Comparison of ENCODE assay signal across 33 cellular contexts in the genomic region with DNA sequence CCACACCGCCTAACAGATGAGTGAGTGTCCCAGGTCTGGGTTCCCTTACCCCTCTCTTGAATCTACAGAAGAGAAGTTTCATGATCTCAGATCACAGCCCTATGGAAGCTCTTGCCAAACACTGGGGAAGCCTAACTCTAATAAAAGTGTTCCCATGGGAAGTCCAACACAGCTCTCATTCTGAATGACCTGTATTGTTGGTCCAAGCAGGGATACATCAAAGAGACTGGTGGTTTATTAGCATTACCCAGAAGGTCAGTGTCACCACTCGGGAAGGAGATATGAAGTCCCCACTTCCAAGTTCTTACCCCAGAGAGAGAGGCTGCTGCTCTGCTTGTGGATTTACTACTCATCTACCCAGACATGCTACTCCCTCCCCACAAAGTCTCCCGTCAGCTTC.
"Had no signal": no experiment of that assay in that cellular context is flagged by ENCODE, and none has a peak within 500 bp of the region (broad histone marks: within the 10 kb centered on the region; RNA-seq: fewer than 3 reads in every experiment).

No MANE protein-coding gene starts in this region.

- H3K27me3 ChIP-seq: ascending aorta had no signal

- ATAC-seq: activated CD8-positive, alpha-beta T cell treated with anti-CD3 and anti-CD28 coated beads for 36 hours; activated naive CD8-positive, alpha-beta T cell treated with anti-CD3 and anti-CD28 coated beads, Interleukin-2, amount 50 U/mL, for 24 hours; activated T-cell treated with anti-CD3 and anti-CD28 coated beads, Interleukin-2, amount 50 U/mL, for 4 hours; activated T-cell treated with anti-CD3 and anti-CD28 coated beads, Interleukin-2, amount 50 U/mL, for 72 hours had no signal

- H3K9me3 ChIP-seq: ascending aorta had no signal

- H3K4me3 Mint-ChIP-seq: activated B cell treated with CpG ODN at 0.5 μM for 24 hours; activated CD4-positive, alpha-beta memory T cell treated with anti-CD3 and anti-CD28 coated beads for 36 hours; activated CD4-positive, alpha-beta T cell treated with anti-CD3 and anti-CD28 coated beads, Interleukin-2, amount 10 ng/mL, durations not matched to agents 24 days and 14 days; activated CD8-positive, alpha-beta T cell treated with anti-CD3 and anti-CD28 coated beads for 36 hours; activated naive CD4-positive, alpha-beta T cell treated with anti-CD3 and anti-CD28 coated beads, Interleukin-2, amount 10 ng/mL, durations not matched to agents 7 days and 5 days; activated naive CD4-positive, alpha-beta T cell treated with anti-CD3 and anti-CD28 coated beads, Interleukin-2, amount 50 U/mL, for 24 hours; activated naive CD8-positive, alpha-beta T cell; activated naive CD8-positive, alpha-beta T cell treated with anti-CD3 and anti-CD28 coated beads, Interleukin-2, amount 10 ng/mL, durations not matched to agents 7 days and 5 days; activated naive CD8-positive, alpha-beta T cell treated with anti-CD3 and anti-CD28 coated beads, Interleukin-2, amount 50 U/mL, for 24 hours; activated T-cell treated with anti-CD3 and anti-CD28 coated beads, Interleukin-2, amount 50 U/mL, for 4 hours; activated T-cell treated with anti-CD3 and anti-CD28 coated beads, Interleukin-2, amount 50 U/mL, for 72 hours; brain; T-helper 1 cell treated with Interleukin-12 subunit alpha and Interleukin-12 subunit beta and Interleukin-4 antibody, amounts not matched to agents 30 μg/mL and 1 μg/mL, for 36 hours; T-helper 2 cell treated with Interferon-gamma antibody and Interleukin-4, amounts not matched to agents 5 μg/mL and 100 μg/mL, for 36 hours had no signal

- H3K4me3 ChIP-seq: ascending aorta had no signal

- H3K27ac ChIP-seq: ascending aorta, VCaP had no signal

- DNase-seq: activated B cell treated with CpG ODN at 0.5 μM for 24 hours; activated CD4-positive, alpha-beta memory T cell treated with anti-CD3 and anti-CD28 coated beads for 36 hours; activated CD4-positive, alpha-beta T cell treated with anti-CD3 and anti-CD28 coated beads for 4 hours; activated CD4-positive, alpha-beta T cell treated with anti-CD3 and anti-CD28 coated beads, Interleukin-2, amount 10 ng/mL, durations not matched to agents 24 days and 14 days; activated CD4-positive, alpha-beta T cell treated with anti-CD3 and anti-CD28 coated beads, Interleukin-2, amount 50 U/mL, for 1 hour; activated CD4-positive, alpha-beta T cell treated with anti-CD3 and anti-CD28 coated beads, Interleukin-2, amount 50 U/mL, for 4 hours; activated CD4-positive, CD25-positive, alpha-beta regulatory T cell treated with anti-CD3 and anti-CD28 coated beads, Interleukin-2, amount 50 U/mL, for 72 hours; activated CD8-positive, alpha-beta memory T cell treated with anti-CD3 and anti-CD28 coated beads, Interleukin-2, amount 50 U/mL, for 4 hours; activated CD8-positive, alpha-beta T cell treated with anti-CD3 and anti-CD28 coated beads for 36 hours; activated effector memory CD4-positive, alpha-beta T cell treated with Interleukin-2 at 50 U/mL for 16 hours; activated gamma-delta T cell; activated naive CD4-positive, alpha-beta T cell treated with anti-CD3 and anti-CD28 coated beads, Interleukin-2, amount 10 ng/mL, durations not matched to agents 7 days and 5 days; activated naive CD4-positive, alpha-beta T cell treated with Interleukin-2 at 50 U/mL for 16 hours; activated naive CD8-positive, alpha-beta T cell treated with anti-CD3 and anti-CD28 coated beads, Interleukin-2, amount 10 ng/mL, durations not matched to agents 7 days and 5 days; activated naive CD8-positive, alpha-beta T cell treated with anti-CD3 and anti-CD28 coated beads, Interleukin-2, amount 50 U/mL, for 24 hours; activated T-cell treated with anti-CD3 and anti-CD28 coated beads for 4 hours; activated T-cell treated with anti-CD3 and anti-CD28 coated beads, Interleukin-2, amount 50 U/mL, for 1 hour; activated T-cell treated with anti-CD3 and anti-CD28 coated beads, Interleukin-2, amount 50 U/mL, for 4 hours; activated T-cell treated with anti-CD3 and anti-CD28 coated beads, Interleukin-2, amount 50 U/mL, for 72 hours; amygdala; anterior cingulate cortex; central memory CD4-positive, alpha-beta T cell; T-helper 2 cell; T-helper 9 cell had no signal

- H3K27me3 Mint-ChIP-seq: activated B cell treated with CpG ODN at 0.5 μM for 24 hours; activated CD4-positive, alpha-beta memory T cell treated with anti-CD3 and anti-CD28 coated beads for 36 hours; activated naive CD4-positive, alpha-beta T cell treated with anti-CD3 and anti-CD28 coated beads, Interleukin-2, amount 50 U/mL, for 24 hours; activated naive CD8-positive, alpha-beta T cell; activated naive CD8-positive, alpha-beta T cell treated with anti-CD3 and anti-CD28 coated beads, Interleukin-2, amount 50 U/mL, for 24 hours had no signal

- H3K36me3 Mint-ChIP-seq: activated CD4-positive, alpha-beta memory T cell treated with anti-CD3 and anti-CD28 coated beads for 36 hours; activated naive CD4-positive, alpha-beta T cell treated with anti-CD3 and anti-CD28 coated beads, Interleukin-2, amount 10 ng/mL, durations not matched to agents 7 days and 5 days; activated naive CD4-positive, alpha-beta T cell treated with anti-CD3 and anti-CD28 coated beads, Interleukin-2, amount 50 U/mL, for 24 hours; activated naive CD8-positive, alpha-beta T cell; activated naive CD8-positive, alpha-beta T cell treated with anti-CD3 and anti-CD28 coated beads, Interleukin-2, amount 10 ng/mL, durations not matched to agents 7 days and 5 days; brain had no signal

- H3K4me1 Mint-ChIP-seq: activated B cell treated with CpG ODN at 0.5 μM for 24 hours; activated CD4-positive, alpha-beta T cell treated with anti-CD3 and anti-CD28 coated beads, Interleukin-2, amount 10 ng/mL, durations not matched to agents 24 days and 14 days; activated naive CD4-positive, alpha-beta T cell treated with anti-CD3 and anti-CD28 coated beads, Interleukin-2, amount 10 ng/mL, durations not matched to agents 7 days and 5 days; activated naive CD4-positive, alpha-beta T cell treated with anti-CD3 and anti-CD28 coated beads, Interleukin-2, amount 50 U/mL, for 24 hours; activated naive CD8-positive, alpha-beta T cell treated with anti-CD3 and anti-CD28 coated beads, Interleukin-2, amount 50 U/mL, for 24 hours; brain had no signal

- FAIRE-seq: TTC549 had no signal

- H3K4me1 ChIP-seq: ascending aorta had no signal

- H3K9me3 Mint-ChIP-seq: activated CD4-positive, alpha-beta memory T cell treated with anti-CD3 and anti-CD28 coated beads for 36 hours; activated CD4-positive, alpha-beta T cell treated with anti-CD3 and anti-CD28 coated beads, Interleukin-2, amount 10 ng/mL, durations not matched to agents 24 days and 14 days; activated naive CD4-positive, alpha-beta T cell treated with anti-CD3 and anti-CD28 coated beads, Interleukin-2, amount 10 ng/mL, durations not matched to agents 7 days and 5 days; activated naive CD4-positive, alpha-beta T cell treated with anti-CD3 and anti-CD28 coated beads, Interleukin-2, amount 50 U/mL, for 24 hours; activated naive CD8-positive, alpha-beta T cell treated with anti-CD3 and anti-CD28 coated beads, Interleukin-2, amount 10 ng/mL, durations not matched to agents 7 days and 5 days; activated naive CD8-positive, alpha-beta T cell treated with anti-CD3 and anti-CD28 coated beads, Interleukin-2, amount 50 U/mL, for 24 hours; activated T-cell treated with anti-CD3 and anti-CD28 coated beads, Interleukin-2, amount 50 U/mL, for 4 hours; activated T-cell treated with anti-CD3 and anti-CD28 coated beads, Interleukin-2, amount 50 U/mL, for 72 hours; activated T-helper 2 cell treated with anti-CD3 and anti-CD28 coated beads, Interferon-gamma antibody, Interleukin-2, Interleukin-4, amounts not matched to agents 10 μg/mL and 5 μg/mL and 100 μg/mL, durations not matched to agents 14 hours and 24 hours and 36 hours; T-helper 1 cell treated with Interleukin-12 subunit alpha and Interleukin-12 subunit beta and Interleukin-4 antibody, amounts not matched to agents 30 μg/mL and 1 μg/mL, for 36 hours; T-helper 2 cell treated with Interferon-gamma antibody and Interleukin-4, amounts not matched to agents 5 μg/mL and 100 μg/mL, for 36 hours had no signal

- H3K27ac Mint-ChIP-seq: activated B cell treated with CpG ODN at 0.5 μM for 24 hours; activated CD4-positive, alpha-beta memory T cell treated with anti-CD3 and anti-CD28 coated beads for 36 hours; activated CD4-positive, alpha-beta T cell treated with anti-CD3 and anti-CD28 coated beads, Interleukin-2, amount 10 ng/mL, durations not matched to agents 24 days and 14 days; activated CD8-positive, alpha-beta T cell treated with anti-CD3 and anti-CD28 coated beads for 36 hours; activated naive CD4-positive, alpha-beta T cell treated with anti-CD3 and anti-CD28 coated beads, Interleukin-2, amount 10 ng/mL, durations not matched to agents 7 days and 5 days; activated naive CD4-positive, alpha-beta T cell treated with anti-CD3 and anti-CD28 coated beads, Interleukin-2, amount 50 U/mL, for 24 hours; activated naive CD8-positive, alpha-beta T cell; activated naive CD8-positive, alpha-beta T cell treated with anti-CD3 and anti-CD28 coated beads, Interleukin-2, amount 10 ng/mL, durations not matched to agents 7 days and 5 days; activated naive CD8-positive, alpha-beta T cell treated with anti-CD3 and anti-CD28 coated beads, Interleukin-2, amount 50 U/mL, for 24 hours; activated T-cell treated with anti-CD3 and anti-CD28 coated beads, Interleukin-2, amount 50 U/mL, for 72 hours; activated T-helper 2 cell treated with anti-CD3 and anti-CD28 coated beads, Interferon-gamma antibody, Interleukin-2, Interleukin-4, amounts not matched to agents 10 μg/mL and 5 μg/mL and 100 μg/mL, durations not matched to agents 14 hours and 24 hours and 36 hours; brain; T-helper 1 cell treated with Interleukin-12 subunit alpha and Interleukin-12 subunit beta and Interleukin-4 antibody, amounts not matched to agents 30 μg/mL and 1 μg/mL, for 36 hours; T-helper 2 cell treated with Interferon-gamma antibody and Interleukin-4, amounts not matched to agents 5 μg/mL and 100 μg/mL, for 36 hours had no signal
